ENCODE assay signal across 2 cellular contexts in genomic region chr14:99378782-99379214, GRCh38.
TF ChIP-seq lines count a peak whose summit lies in the region.

No MANE protein-coding gene starts in this region.

TF ChIP-seq in IMR-90, 13 proteins besides CTCF, POLR2A, EP300 and RAD21:
- TF ChIP-seq MAFK (IDR thresholded peaks at IDR 0.05; ENCODE audit: low read depth, low read length) (no peak), SMC3 (IDR thresholded peaks at IDR 0.05; ENCODE audit: low read depth, low read length) (no peak), FOS (IDR thresholded peaks at IDR 0.05; ENCODE audit: low read depth, low read length) (0 out of 2 replicates have a peak, but pooled peaks have one; percentile 6), USF2 (IDR thresholded peaks at IDR 0.05; ENCODE audit: low read depth, low read length) (peak; percentile 32; the same call in 1 of the 2 replicates), BHLHE40 (IDR thresholded peaks at IDR 0.05; ENCODE audit: low read depth, low read length) (no peak), ELK1 (IDR thresholded peaks at IDR 0.05; ENCODE audit: borderline replicate concordance, low read depth, low read length) (no peak), NFE2L2 (IDR thresholded peaks at IDR 0.05; ENCODE audit: low read depth, low read length) (no peak), CEBPB (IDR thresholded peaks at IDR 0.05; ENCODE audit: low read depth, low read length) (no peak)
TF ChIP-seq in IMR-90: peak in this region for 2.

TF ChIP-seq in GM23338, 12 proteins besides CTCF, POLR2A, EP300 and RAD21:
- TF ChIP-seq STAT1 (IDR thresholded peaks at IDR 0.05; ENCODE audit: unreplicated experiment), result no peak
- no peak for TF ChIP-seq CREB1 (CRISPR knock-in tag; IDR thresholded peaks at IDR 0.05; ENCODE audit: low read depth)
- TF ChIP-seq JUNB (IDR thresholded peaks at IDR 0.05; ENCODE audit: unreplicated experiment), result no peak
- no peak for TF ChIP-seq REST (IDR thresholded peaks at IDR 0.05; ENCODE audit: unreplicated experiment)
- no peak for TF ChIP-seq NANOG (IDR thresholded peaks at IDR 0.05; ENCODE audit: borderline replicate concordance)
- TF ChIP-seq ZNF462 (CRISPR knock-in tag; IDR thresholded peaks at IDR 0.05), result no peak
- TF ChIP-seq EZH2phosphoT487 (IDR thresholded peaks at IDR 0.05; ENCODE audit: unreplicated experiment), result no peak
- no peak for TF ChIP-seq ZNF331 (CRISPR knock-in tag; IDR thresholded peaks at IDR 0.05; ENCODE audit: low read depth)
